ENCODE assay signal across 20 cellular contexts in the genomic region with DNA sequence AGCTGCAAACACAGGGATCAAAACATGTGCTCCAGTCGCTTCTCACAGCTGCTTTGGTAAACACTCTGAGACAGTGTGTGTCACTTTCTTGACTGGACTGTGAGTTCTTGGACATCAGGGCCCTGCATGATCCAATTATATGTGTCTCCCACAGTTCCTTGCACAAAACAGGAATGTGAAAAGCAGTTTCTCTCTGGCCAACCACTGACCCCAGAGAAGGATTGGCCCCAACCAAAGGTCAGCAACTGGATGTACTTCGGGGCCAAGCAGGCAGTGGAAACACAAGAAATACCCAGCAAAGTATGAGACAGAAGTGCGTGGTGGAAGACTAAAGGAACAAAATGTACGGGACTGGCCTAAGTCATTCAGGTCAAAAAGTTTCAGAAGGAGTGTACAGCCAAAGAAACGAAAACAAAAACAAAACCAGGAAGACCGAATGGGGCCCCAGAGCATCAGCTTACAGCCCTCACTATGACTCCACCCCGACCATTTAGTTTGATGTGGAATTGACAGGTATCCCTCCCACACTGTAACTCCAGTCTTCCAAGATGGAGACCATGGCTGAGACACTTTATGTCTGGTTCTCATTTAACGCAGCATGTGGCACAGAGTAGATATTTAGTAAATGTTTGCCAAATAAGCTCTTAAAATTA.
A peak's percentile ranks its signal among the peaks of the same experiment; 100 is the strongest.
DNase-seq lines count a peak whose midpoint lies in the region; ATAC-seq and TF ChIP-seq lines count a peak whose summit lies in the region.
"Had no signal": no experiment of that assay in that cellular context is flagged by ENCODE, and none has a peak within 500 bp of the region (broad histone marks: within the 10 kb centered on the region; RNA-seq: fewer than 3 reads in every experiment).

No MANE protein-coding gene starts in this region.

- H3K4me2 ChIP-seq in PC-3 (ENCODE audit: low read length) = no peak overlapping the region
- H3K4me2 ChIP-seq: PC-9, SK-N-SH had no signal

- in situ Hi-C loops in transverse colon (cut with MboI; ENCODE audit: low pct_ligation_motif_present in 1 of 4, low pct_unique_long_range_greater_than_20kb in 1 of 4, low sequenced_read_pairs in 3 of 4) = no loop called here

- 71 to 72% (median 71%) methylated on average over 8 of the region's 8 CpGs for WGBS in ovary, 3 donors
- 86% methylated on average over 4 to 8 of the region's 8 CpGs for whole genome bisulfite sequencing in transverse colon (ENCODE audit: low coverage in 1 of 2), 2 donors

- no peak overlapping the region for H3K27ac ChIP-seq in ovary
- H3K27ac ChIP-seq in transverse colon = no peak overlapping the region
- no peak overlapping the region for H3K27ac ChIP-seq in PC-3 (ENCODE audit: low read length)
- H3K27ac ChIP-seq: PC-9 had no signal

- TF ChIP-seq EP300 in ovary (IDR thresholded peaks at IDR 0.05) (peak; percentile 94), transverse colon (IDR thresholded peaks at IDR 0.05; ENCODE audit: low read depth) (peak; percentile 49)

- H3K36me3 Mint-ChIP-seq in activated CD8-positive, alpha-beta memory T cell treated with anti-CD3 and anti-CD28 coated beads, Interleukin-2, amount 10 ng/mL, durations not matched to agents 7 days and 5 days = peaks cover 2% of the 10 kb centered on the region
- H3K36me3 Mint-ChIP-seq in Calu3 (ENCODE audit: insufficient read depth, unreplicated experiment) = no peaks in the 10 kb centered on the region
- H3K36me3 Mint-ChIP-seq: CD4-positive, CD25-positive, alpha-beta regulatory T cell had no signal

- H3K4me1 Mint-ChIP-seq in activated CD8-positive, alpha-beta memory T cell treated with anti-CD3 and anti-CD28 coated beads, Interleukin-2, amount 10 ng/mL, durations not matched to agents 7 days and 5 days = peaks cover 2% of the 10 kb centered on the region
- no peaks in the 10 kb centered on the region for H3K4me1 Mint-ChIP-seq in Calu3 (ENCODE audit: low read depth, unreplicated experiment)
- H3K4me1 Mint-ChIP-seq: endodermal cell had no signal

- H3K9me3 ChIP-seq in ovary (no peaks in the 10 kb centered on the region), transverse colon (no peaks in the 10 kb centered on the region), PC-3 (ENCODE audit: low read length) (no peaks in the 10 kb centered on the region)
- H3K9me3 ChIP-seq: right lobe of liver, SK-N-SH had no signal

- TF ChIP-seq POLR2A in ovary (IDR thresholded peaks at IDR 0.05) (no peak), transverse colon (IDR thresholded peaks at IDR 0.05) (no peak)

- no peak for ATAC-seq in activated CD8-positive, alpha-beta memory T cell treated with anti-CD3 and anti-CD28 coated beads, Interleukin-2, amount 10 ng/mL, durations not matched to agents 7 days and 5 days
- ATAC-seq in PC-3 = no peak
- ATAC-seq: naive thymus-derived CD8-positive, alpha-beta T cell had no signal

- POLR2A ChIA-PET in PC-3 (lab: Charles Lee; ENCODE audit: unreplicated experiment) = no interaction called here

- H2AFZ ChIP-seq in PC-3 (ENCODE audit: low read length) = no peak overlapping the region
- H2AFZ ChIP-seq: PC-9 had no signal

- no peaks in the 10 kb centered on the region for H3K27me3 ChIP-seq in ovary
- no peaks in the 10 kb centered on the region for H3K27me3 ChIP-seq in transverse colon
- no peaks in the 10 kb centered on the region for H3K27me3 ChIP-seq in PC-3 (ENCODE audit: low read length)
- H3K27me3 ChIP-seq: MG63, right lobe of liver had no signal

- H3K9me2 ChIP-seq in PC-3 (replicated peaks; ENCODE audit: low read length) = no peaks in the 10 kb centered on the region
- H3K9me2 ChIP-seq: SK-N-SH had no signal

- H3K4me3 ChIP-seq in foreskin fibroblast (ENCODE audit: low read depth in 1 of 2, low read length in 2 of 2) (no peak overlapping the region), ovary (no peak overlapping the region), transverse colon (no peak overlapping the region), PC-3 (ENCODE audit: low read length) (no peak overlapping the region)
- H3K4me3 ChIP-seq: MG63, PC-9, right lobe of liver had no signal

- peaks cover 1% of the 10 kb centered on the region for H3K4me1 ChIP-seq in ovary (ENCODE audit: insufficient read depth)
- no peaks in the 10 kb centered on the region for H3K4me1 ChIP-seq in transverse colon
- H3K4me1 ChIP-seq in PC-3 (ENCODE audit: insufficient read depth, low read length) = no peaks in the 10 kb centered on the region
- H3K4me1 ChIP-seq: right lobe of liver had no signal

- intact Hi-C loops in ovary (cut with DNase I) = no loop called here
- intact Hi-C loops in transverse colon (cut with DNase I; ENCODE audit: low total_unique reads) = no loop called here
- intact Hi-C loops in Calu3 (cut with micrococcal nuclease; ENCODE audit: unreplicated experiment) = no loop called here
- intact Hi-C loops in PC-3 (cut with micrococcal nuclease) = no loop called here

- peak overlapping the region; percentile 1 for H3K27ac Mint-ChIP-seq in activated CD8-positive, alpha-beta memory T cell treated with anti-CD3 and anti-CD28 coated beads, Interleukin-2, amount 10 ng/mL, durations not matched to agents 7 days and 5 days
- no peak overlapping the region for H3K27ac Mint-ChIP-seq in Calu3 (ENCODE audit: unreplicated experiment)
- H3K27ac Mint-ChIP-seq: CD4-positive, CD25-positive, alpha-beta regulatory T cell; endodermal cell had no signal

- TF ChIP-seq CTCF in foreskin fibroblast (IDR thresholded peaks at IDR 0.05; ENCODE audit: low read depth, low read length) = no peak
- TF ChIP-seq CTCF in ovary (IDR thresholded peaks at IDR 0.05) = no peak
- no peak for TF ChIP-seq CTCF in transverse colon (IDR thresholded peaks at IDR 0.05)
- TF ChIP-seq CTCF in Calu3 (IDR thresholded peaks at IDR 0.05; ENCODE audit: unreplicated experiment) = no peak
- no peak for TF ChIP-seq CTCF in PC-3 (conservative IDR thresholded peaks at IDR 0.05; ENCODE audit: low read depth, low read length)

- no peaks in the 10 kb centered on the region for H4K20me1 ChIP-seq in PC-3 (ENCODE audit: low read length)

- CTCF ChIA-PET in activated CD8-positive, alpha-beta memory T cell treated with anti-CD3 and anti-CD28 coated beads, Interleukin-2, amount 10 ng/mL, durations not matched to agents 7 days and 5 days (lab: Charles Lee) = no interaction called here
- CTCF ChIA-PET in Calu3 (lab: Charles Lee) (interaction anchor here (0.6 kb wide), 1 partner anchor 90 kb away, joined by 4 read pairs; no protein-coding TSS in a partner anchor), PC-3 (lab: Charles Lee) (no interaction called here)

- peaks cover 2% of the 10 kb centered on the region for H3K9me3 Mint-ChIP-seq in activated CD8-positive, alpha-beta memory T cell treated with anti-CD3 and anti-CD28 coated beads, Interleukin-2, amount 10 ng/mL, durations not matched to agents 7 days and 5 days (ENCODE audit: low read depth)
- H3K9me3 Mint-ChIP-seq in Calu3 (ENCODE audit: low read depth, unreplicated experiment) = peaks cover 4% of the 10 kb centered on the region

- no peaks in the 10 kb centered on the region for H3K36me3 ChIP-seq in ovary
- H3K36me3 ChIP-seq in transverse colon = no peaks in the 10 kb centered on the region
- no peaks in the 10 kb centered on the region for H3K36me3 ChIP-seq in PC-3 (ENCODE audit: low read depth, low read length)
- H3K36me3 ChIP-seq: MG63, right lobe of liver had no signal

- no peak overlapping the region for H3K9ac ChIP-seq in PC-3 (ENCODE audit: low read length)
- H3K9ac ChIP-seq: SK-N-SH had no signal

- no peak for DNase-seq in activated CD8-positive, alpha-beta memory T cell treated with anti-CD3 and anti-CD28 coated beads, Interleukin-2, amount 10 ng/mL, durations not matched to agents 7 days and 5 days
- no peak for DNase-seq in activated CD8-positive, alpha-beta memory T cell treated with anti-CD3 and anti-CD28 coated beads for 24 hours
- DNase-seq in foreskin fibroblast (peak; percentile 42 to 71), ovary (peak in 1 of 5 donors; percentile 34), transverse colon (no peak), Calu3 (no peak), epidermal melanocyte (ENCODE audit: insufficient read length, low spot score) (no peak), PC-3 (no peak)
- DNase-seq: 8988T; activated naive CD4-positive, alpha-beta T cell; CD4-positive, CD25-positive, alpha-beta regulatory T cell; DND-41; endodermal cell; MG63; naive thymus-derived CD8-positive, alpha-beta T cell; NCI-H1930; NCI-H510A treated with DMSO at 0.1 percent for 48 hours; PC-9; right lobe of liver; SK-N-SH had no signal

- H3K79me2 ChIP-seq in PC-3 (ENCODE audit: low read length) = no peaks in the 10 kb centered on the region

- H3K27me3 Mint-ChIP-seq in activated CD8-positive, alpha-beta memory T cell treated with anti-CD3 and anti-CD28 coated beads, Interleukin-2, amount 10 ng/mL, durations not matched to agents 7 days and 5 days = peaks cover 6% of the 10 kb centered on the region
- H3K27me3 Mint-ChIP-seq in Calu3 (ENCODE audit: unreplicated experiment) = no peaks in the 10 kb centered on the region
- H3K27me3 Mint-ChIP-seq: CD4-positive, CD25-positive, alpha-beta regulatory T cell; naive thymus-derived CD8-positive, alpha-beta T cell had no signal

- no peaks in the 10 kb centered on the region for H3F3A ChIP-seq in PC-3 (ENCODE audit: low read length, unreplicated experiment)

- no peak overlapping the region for H3K4me3 Mint-ChIP-seq in activated CD8-positive, alpha-beta memory T cell treated with anti-CD3 and anti-CD28 coated beads, Interleukin-2, amount 10 ng/mL, durations not matched to agents 7 days and 5 days
- no peak overlapping the region for H3K4me3 Mint-ChIP-seq in Calu3 (ENCODE audit: low read depth, unreplicated experiment)
- H3K4me3 Mint-ChIP-seq: CD4-positive, CD25-positive, alpha-beta regulatory T cell; endodermal cell; naive thymus-derived CD8-positive, alpha-beta T cell had no signal

- BruUV-seq in Calu3 (replicated peaks; lab: Mats Ljungman, UMichigan) (no TSS peak), PC-3 (replicated peaks; lab: Mats Ljungman, UMichigan) (no TSS peak)

Comparison
In these comparisons a context has a peak if more than half of its experiments do, and no peak if none do; other contexts are left out.
1. DNase-seq: peak in foreskin fibroblast (2 of 2); none in activated CD8-positive, alpha-beta memory T cell treated with anti-CD3 and anti-CD28 coated beads, Interleukin-2, amount 10 ng/mL, durations not matched to agents 7 days and 5 days (single experiment), activated CD8-positive, alpha-beta memory T cell treated with anti-CD3 and anti-CD28 coated beads for 24 hours (single experiment), transverse colon (single experiment), Calu3 (single experiment), epidermal melanocyte (single experiment) and PC-3 (single experiment).